31 cellular contexts compared by ENCODE assay signal in the genomic region with DNA sequence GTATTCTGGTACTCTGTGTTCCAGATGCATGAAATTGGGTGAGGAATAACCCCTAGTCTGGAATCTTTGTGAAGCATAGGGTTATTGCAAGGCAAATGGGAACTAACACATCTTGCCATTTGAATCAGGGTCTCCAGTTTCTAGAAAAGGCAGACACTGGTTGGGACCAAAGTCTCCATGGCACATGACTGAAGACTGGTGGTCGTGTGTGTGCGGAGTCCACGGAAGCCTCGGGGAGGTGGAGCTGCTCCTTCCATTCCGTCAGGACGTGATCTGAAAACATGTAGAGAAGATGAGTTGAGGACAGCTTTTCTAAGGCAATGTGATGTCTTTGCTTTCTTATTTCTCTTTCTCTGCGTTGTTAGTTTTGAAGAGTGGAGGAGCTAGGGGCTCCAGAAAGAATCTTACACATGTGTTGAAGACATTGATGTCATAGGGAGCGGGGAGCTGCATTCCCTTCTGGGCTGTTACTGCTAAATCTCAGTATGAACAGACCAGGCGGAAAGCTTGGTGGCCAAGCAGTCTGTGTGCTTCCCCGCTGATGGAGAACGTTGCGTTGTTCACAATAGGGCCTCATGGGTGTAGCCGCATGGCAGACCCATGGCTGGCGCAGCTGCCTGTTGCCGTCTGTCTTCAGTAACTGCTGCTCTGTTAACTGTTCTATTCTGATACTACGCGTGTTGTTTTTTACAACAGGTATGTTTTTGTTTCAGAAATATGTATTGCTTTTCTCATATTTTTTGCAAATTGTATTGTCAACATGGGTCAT. TPM values are rescaled to one million over a fixed set of nuclear protein-coding genes. Genes with fewer than 3 reads are reported as not detected.
DNase-seq lines count a peak whose midpoint lies in the region; ATAC-seq and TF ChIP-seq lines count a peak whose summit lies in the region.
"Had no signal": no experiment of that assay in that cellular context is flagged by ENCODE, and none has a peak within 500 bp of the region (broad histone marks: within the 10 kb centered on the region; RNA-seq: fewer than 3 reads in every experiment).

No MANE protein-coding gene starts in this region.

- no peaks in the 10 kb centered on the region for H3K9me3 ChIP-seq in cardiac muscle cell (ENCODE audit: low read depth)
- no peaks in the 10 kb centered on the region for H3K9me3 ChIP-seq in RWPE2 (ENCODE audit: severe bottlenecking)
- H3K9me3 ChIP-seq in MM.1S (replicated peaks; ENCODE audit: insufficient read depth, low read length): no peaks in the 10 kb centered on the region

- H3K4me1 ChIP-seq in cardiac muscle cell (ENCODE audit: low read depth) (peaks cover 10% of the 10 kb centered on the region), RWPE2 (ENCODE audit: insufficient read depth, poor library complexity, severe bottlenecking) (no peaks in the 10 kb centered on the region), MM.1S (ENCODE audit: low read length) (no peaks in the 10 kb centered on the region)
- H3K4me1 ChIP-seq: A549 had no signal

- no peak for TF ChIP-seq CTCF in cardiac muscle cell (IDR thresholded peaks at IDR 0.05; ENCODE audit: low read depth, low read length)
- TF ChIP-seq CTCF in RWPE2 (IDR thresholded peaks at IDR 0.05; ENCODE audit: poor library complexity, severe bottlenecking): no peak
- no peak for TF ChIP-seq CTCF in nephron progenitor cell (IDR thresholded peaks at IDR 0.05)
- no peak for TF ChIP-seq CTCF in MM.1S (IDR thresholded peaks at IDR 0.05; ENCODE audit: low read length)

- no peaks in the 10 kb centered on the region for H3F3A ChIP-seq in MM.1S (ENCODE audit: insufficient read depth, low read length)

- H3K27ac Mint-ChIP-seq in nephron progenitor cell: peak overlapping the region; percentile 89
- no peak overlapping the region for H3K27ac Mint-ChIP-seq in effector memory CD8-positive, alpha-beta T cell
- H3K27ac Mint-ChIP-seq: CD4-positive, alpha-beta T cell had no signal

- no peak overlapping the region for H3K4me2 ChIP-seq in MM.1S (ENCODE audit: low read depth, low read length)
- H3K4me2 ChIP-seq: A549; BLaER1 treated with 17β-estradiol and CSF1 and Interleukin-3, amounts not matched to agents 10 nM and 100 nM had no signal

- no peak overlapping the region for H3K4me3 Mint-ChIP-seq in nephron progenitor cell
- no peak overlapping the region for H3K4me3 Mint-ChIP-seq in effector memory CD8-positive, alpha-beta T cell
- H3K4me3 Mint-ChIP-seq: CD4-positive, alpha-beta T cell had no signal

- H3K9me2 ChIP-seq in MM.1S (replicated peaks; ENCODE audit: insufficient read depth, low read length): no peaks in the 10 kb centered on the region

- no peaks in the 10 kb centered on the region for H4K20me1 ChIP-seq in MM.1S (ENCODE audit: insufficient read depth, low read length)

- H3K27me3 ChIP-seq in cardiac muscle cell (no peaks in the 10 kb centered on the region), RWPE2 (ENCODE audit: insufficient read depth, poor library complexity, severe bottlenecking) (no peaks in the 10 kb centered on the region), MM.1S (replicated peaks; ENCODE audit: insufficient read depth, low read length) (no peaks in the 10 kb centered on the region)
- H3K27me3 ChIP-seq: BLaER1 treated with 17β-estradiol and CSF1 and Interleukin-3, amounts not matched to agents 10 nM and 100 nM had no signal

- H2AFZ ChIP-seq in MM.1S (ENCODE audit: low read length): no peak overlapping the region
- H2AFZ ChIP-seq: GM23248 had no signal

- H3K9me3 Mint-ChIP-seq in nephron progenitor cell: peaks cover 9% of the 10 kb centered on the region
- H3K9me3 Mint-ChIP-seq in effector memory CD8-positive, alpha-beta T cell: no peaks in the 10 kb centered on the region
- H3K9me3 Mint-ChIP-seq: CD4-positive, alpha-beta T cell had no signal

- H3K9ac ChIP-seq in MM.1S (ENCODE audit: low read length): no peak overlapping the region
- H3K9ac ChIP-seq: BLaER1 treated with 17β-estradiol and CSF1 and Interleukin-3, amounts not matched to agents 10 nM and 100 nM; GM23248 had no signal

- H3K79me2 ChIP-seq in MM.1S (ENCODE audit: low read length): peaks cover 14% of the 10 kb centered on the region; the same call in 1 of the 2 replicates

- H3K4me3 ChIP-seq in cardiac muscle cell (no peak overlapping the region), RWPE2 (ENCODE audit: severe bottlenecking) (no peak overlapping the region), MM.1S (ENCODE audit: low read length) (no peak overlapping the region)
- H3K4me3 ChIP-seq: A549; BLaER1 treated with 17β-estradiol and CSF1 and Interleukin-3, amounts not matched to agents 10 nM and 100 nM; GM23248 had no signal

- H3K36me3 ChIP-seq in cardiac muscle cell (peaks cover 39% of the 10 kb centered on the region), RWPE2 (ENCODE audit: low read depth) (peaks cover 66% of the 10 kb centered on the region), MM.1S (replicated peaks; ENCODE audit: insufficient read depth, low read length) (no peaks in the 10 kb centered on the region; the same call in 1 of the 2 replicates)

- H3K4me1 Mint-ChIP-seq in nephron progenitor cell: peaks cover 4% of the 10 kb centered on the region
- peaks cover 9 to 17% of the 10 kb centered on the region in 2 donors for H3K4me1 Mint-ChIP-seq in effector memory CD8-positive, alpha-beta T cell (ENCODE audit: low read depth in 2 of 2)

- H3K27me3 Mint-ChIP-seq in nephron progenitor cell (ENCODE audit: low read depth, poor library complexity): no peaks in the 10 kb centered on the region
- H3K27me3 Mint-ChIP-seq in effector memory CD8-positive, alpha-beta T cell: no peaks in the 10 kb centered on the region
- H3K27me3 Mint-ChIP-seq: CD4-positive, alpha-beta T cell had no signal

- ATAC-seq in RWPE2 (ENCODE audit: low read depth): no peak
- ATAC-seq in effector memory CD8-positive, alpha-beta T cell (replicated peaks): no peak
- ATAC-seq in HG03457 (IDR thresholded peaks at IDR 0.05; ENCODE audit: unreplicated experiment): no peak
- ATAC-seq: A549, PC-3 had no signal

- intact Hi-C loops in cardiac septum (cut with DNase I): no loop called here

- H3K27ac ChIP-seq in cardiac muscle cell (peak overlapping the region; percentile 55), RWPE2 (ENCODE audit: poor library complexity, severe bottlenecking) (no peak overlapping the region), MM.1S (ENCODE audit: low read length) (no peak overlapping the region)
- H3K27ac ChIP-seq: A549; BLaER1 treated with 17β-estradiol and CSF1 and Interleukin-3, amounts not matched to agents 10 nM and 100 nM; GM23248 had no signal

- H3K36me3 Mint-ChIP-seq in nephron progenitor cell (ENCODE audit: low read depth): peaks cover 84% of the 10 kb centered on the region
- H3K36me3 Mint-ChIP-seq in effector memory CD8-positive, alpha-beta T cell (ENCODE audit: insufficient read depth): peaks cover 50% of the 10 kb centered on the region

- DNase-seq in cardiac muscle cell (ENCODE audit: low read depth in 1 of 2, low spot score in 1 of 2) (no peak), cardiac septum (ENCODE audit: low spot score) (no peak), RWPE2 (ENCODE audit: low spot score) (peak; percentile 68), nephron progenitor cell (no peak), MM.1S (no peak)
- DNase-seq in effector memory CD8-positive, alpha-beta T cell: no peak
- DNase-seq: AML-193; CD4-positive, alpha-beta T cell; COR-L47; DMS53; GM23248; H7; KBM-7; NCI-H1105 treated with DMSO at 0.1 percent for 48 hours; NCI-H146; NCI-H1930; NCI-H2107; NCI-H524; NCI-H774; PC-3; SHP77 had no signal

RNA-seq across cellular contexts. Expression of gene SLC17A9, which starts 4.8 kb away (rescaled TPM):
- total RNA-seq in cardiac muscle cell (2.5 and 3.2 TPM in 2 replicates), cardiac septum (1.7 TPM)
- polyA plus RNA-seq in cardiac muscle cell: 1.8 and 4.1 TPM in 2 replicates
- total RNA-seq: LHCN-M2, PC-3, SK-MEL-5 had no signal

RNA-seq across cellular contexts. Expression of gene GID8, which starts 9.8 kb away (rescaled TPM):
- total RNA-seq in cardiac muscle cell (42.1 and 49.5 TPM in 2 replicates), cardiac septum (16.4 TPM)
- polyA plus RNA-seq in cardiac muscle cell: 24.5 and 34.0 TPM in 2 replicates

RNA-seq across cellular contexts. Expression of gene DIDO1, which starts 21.4 kb away (rescaled TPM):
- total RNA-seq in cardiac muscle cell (39.4 and 69.2 TPM in 2 replicates), cardiac septum (38.9 TPM)
- 28.3 and 42.5 TPM in 2 replicates for polyA plus RNA-seq in cardiac muscle cell

RNA-seq across cellular contexts. Expression of gene BHLHE23, which starts 59.0 kb away (rescaled TPM):
- not detected in 2 replicates for total RNA-seq in cardiac muscle cell
- polyA plus RNA-seq in cardiac muscle cell: not detected in 2 replicates
- total RNA-seq in cardiac septum: not detected
- total RNA-seq: CD4-positive, alpha-beta T cell; Daoy; G401; GM23248; HT-29; LHCN-M2; MCF 10A; PC-3; RPMI7951; SK-MEL-5 had no signal
- polyA plus RNA-seq: A549, GM23248 had no signal
